In genomic region chr14:102570334-102570995, GRCh38 we compare ENCODE assay signal across 29 cellular contexts.
"Had no signal": no experiment of that assay in that cellular context is flagged by ENCODE, and none has a peak within 500 bp of the region (broad histone marks: within the 10 kb centered on the region; RNA-seq: fewer than 3 reads in every experiment).

No MANE protein-coding gene starts in this region.

- H3K36me3 ChIP-seq: ascending aorta, cardiac muscle cell, colonic mucosa, gastrocnemius medialis, pancreas, upper lobe of right lung had no signal

- H3K4me1 ChIP-seq: ascending aorta, colonic mucosa, gastrocnemius medialis, psoas muscle had no signal

- H3K9me3 Mint-ChIP-seq: activated naive CD4-positive, alpha-beta T cell treated with anti-CD3 and anti-CD28 coated beads for 36 hours; activated naive CD8-positive, alpha-beta T cell treated with anti-CD3 and anti-CD28 coated beads, Interleukin-2, amount 10 ng/mL, durations not matched to agents 7 days and 5 days; activated T-helper 1 cell treated with anti-CD3 and anti-CD28 coated beads, Interleukin-12 subunit alpha, Interleukin-12 subunit beta, Interleukin-2, Interleukin-4 antibody, amounts not matched to agents 30 ng/mL and 10 ng/mL and 1 ng/mL, durations not matched to agents 14 hours and 24 hours and 36 hours; naive thymus-derived CD8-positive, alpha-beta T cell; neural crest cell; T-helper 1 cell treated with Interleukin-12 subunit alpha and Interleukin-12 subunit beta and Interleukin-4 antibody, amounts not matched to agents 30 μg/mL and 1 μg/mL, for 36 hours had no signal

- ATAC-seq: activated CD4-positive, CD25-positive, alpha-beta regulatory T cell treated with anti-CD3 and anti-CD28 coated beads, Interleukin-2, amount 50 U/mL, for 24 hours; gastrocnemius medialis; naive thymus-derived CD8-positive, alpha-beta T cell; pancreas; psoas muscle; upper lobe of right lung had no signal

- H3K27me3 Mint-ChIP-seq: brain; naive thymus-derived CD8-positive, alpha-beta T cell had no signal

- H3K27me3 ChIP-seq: ascending aorta, cardiac muscle cell, colonic mucosa, gastrocnemius medialis, pancreas, upper lobe of right lung had no signal

- H3K9me3 ChIP-seq: ascending aorta, colonic mucosa, gastrocnemius medialis, pancreas, psoas muscle, upper lobe of right lung had no signal

- H3K27ac Mint-ChIP-seq: activated naive CD4-positive, alpha-beta T cell treated with anti-CD3 and anti-CD28 coated beads for 36 hours; activated naive CD8-positive, alpha-beta T cell treated with anti-CD3 and anti-CD28 coated beads, Interleukin-2, amount 10 ng/mL, durations not matched to agents 7 days and 5 days; activated T-helper 1 cell treated with anti-CD3 and anti-CD28 coated beads, Interleukin-12 subunit alpha, Interleukin-12 subunit beta, Interleukin-2, Interleukin-4 antibody, amounts not matched to agents 30 ng/mL and 10 ng/mL and 1 ng/mL, durations not matched to agents 14 hours and 24 hours and 36 hours; T-helper 1 cell treated with Interleukin-12 subunit alpha and Interleukin-12 subunit beta and Interleukin-4 antibody, amounts not matched to agents 30 μg/mL and 1 μg/mL, for 36 hours had no signal

- H3K27ac ChIP-seq: ascending aorta, cardiac muscle cell, colonic mucosa, gastrocnemius medialis, pancreas, psoas muscle, upper lobe of right lung, VCaP had no signal

- DNase-seq: activated CD4-positive, alpha-beta T cell treated with anti-CD3 and anti-CD28 coated beads for 48 hours; activated CD4-positive, alpha-beta T cell treated with anti-CD3 and anti-CD28 coated beads, Interleukin-2, amount 50 U/mL, for 48 hours; activated CD8-positive, alpha-beta memory T cell treated with anti-CD3 and anti-CD28 coated beads, Interleukin-2, amount 50 U/mL, for 4 hours; activated effector memory CD4-positive, alpha-beta T cell treated with anti-CD3 and anti-CD28 coated beads, Interleukin-2, amount 50 U/mL, for 16 hours; activated naive CD4-positive, alpha-beta T cell treated with anti-CD3 and anti-CD28 coated beads for 36 hours; activated naive CD8-positive, alpha-beta T cell treated with anti-CD3 and anti-CD28 coated beads, Interleukin-2, amount 10 ng/mL, durations not matched to agents 7 days and 5 days; activated T-cell treated with anti-CD3 and anti-CD28 coated beads, Interleukin-2, amount 50 U/mL, for 1 hour; cerebellar nuclear complex; colonic mucosa; effector CD8-positive, alpha-beta T cell; gastrocnemius medialis; glutamatergic neuron; naive thymus-derived CD8-positive, alpha-beta T cell; nucleus accumbens; pancreas; psoas muscle; stimulated activated CD4-positive, alpha-beta T cell treated with anti-CD3 and anti-CD28 coated beads, Interleukin-15, amount 100 ng/mL, for 24 hours; stimulated activated naive CD4-positive, alpha-beta T cell treated with Interleukin-2 at 50 U/mL for 16 hours; substantia nigra; T-helper 9 cell; upper lobe of right lung had no signal

- H3K4me3 ChIP-seq: ascending aorta, cardiac muscle cell, colonic mucosa, gastrocnemius medialis, pancreas, psoas muscle, upper lobe of right lung had no signal

- H3K36me3 Mint-ChIP-seq: activated naive CD8-positive, alpha-beta T cell treated with anti-CD3 and anti-CD28 coated beads, Interleukin-2, amount 10 ng/mL, durations not matched to agents 7 days and 5 days; brain; naive thymus-derived CD8-positive, alpha-beta T cell had no signal

- H3K4me3 Mint-ChIP-seq: activated naive CD4-positive, alpha-beta T cell treated with anti-CD3 and anti-CD28 coated beads for 36 hours; activated naive CD8-positive, alpha-beta T cell treated with anti-CD3 and anti-CD28 coated beads, Interleukin-2, amount 10 ng/mL, durations not matched to agents 7 days and 5 days; activated T-helper 1 cell treated with anti-CD3 and anti-CD28 coated beads, Interleukin-12 subunit alpha, Interleukin-12 subunit beta, Interleukin-2, Interleukin-4 antibody, amounts not matched to agents 30 ng/mL and 10 ng/mL and 1 ng/mL, durations not matched to agents 14 hours and 24 hours and 36 hours; brain; naive thymus-derived CD8-positive, alpha-beta T cell; neural crest cell; T-helper 1 cell treated with Interleukin-12 subunit alpha and Interleukin-12 subunit beta and Interleukin-4 antibody, amounts not matched to agents 30 μg/mL and 1 μg/mL, for 36 hours had no signal
